8 cellular contexts compared by ENCODE assay signal in genomic region chr5:59380350-59380951, GRCh38.
A peak's percentile ranks its signal among the peaks of the same experiment; 100 is the strongest.
DNase-seq lines count a peak whose midpoint lies in the region; ATAC-seq, FAIRE-seq and TF ChIP-seq lines count a peak whose summit lies in the region.

No MANE protein-coding gene starts in this region.

- H3K4ac ChIP-seq in mesenchymal stem cell (ENCODE audit: low read depth in 1 of 2, low read length in 2 of 2), result no peak overlapping the region

- no peak for TF ChIP-seq EP300 in A549 (IDR thresholded peaks at IDR 0.05)

- no peaks in the 10 kb centered on the region for H3K9me2 ChIP-seq in GM23338 (ENCODE audit: insufficient read depth)

- H2AK5ac ChIP-seq in mesenchymal stem cell (ENCODE audit: low read length, severe bottlenecking), result no peak overlapping the region

- H3K4me1 ChIP-seq in A549 (peaks cover 58% of the 10 kb centered on the region), GM23338 (ENCODE audit: insufficient read depth) (no peaks in the 10 kb centered on the region), mesenchymal stem cell (ENCODE audit: control insufficient read depth, insufficient read depth, low read depth, low read length) (peaks cover 1% of the 10 kb centered on the region)

- peaks cover 4% of the 10 kb centered on the region; the same call in 1 of the 3 replicates for H3K9me3 ChIP-seq in A549
- no peaks in the 10 kb centered on the region for H3K9me3 ChIP-seq in mesenchymal stem cell (ENCODE audit: control insufficient read depth, low read length)

- H3K36me3 Mint-ChIP-seq in GM23338 (ENCODE audit: low read depth), result no peaks in the 10 kb centered on the region

- ATAC-seq in A549 (peak; percentile 84 to 86), GM23338 (no peak)

- WGBS in A549 (ENCODE audit: missing lambda C conversion rate), result 0% methylated on average over 1 of the region's 1 CpG
- WGBS in mesenchymal stem cell, result no CpG with 5 or more reads among the region's 1 CpG

- POLR2A ChIA-PET in A549 (lab: Yijun Ruan, JAX), result interaction anchor here (0.6 to 0.7 kb wide), 4 partner anchors 110 to 301 kb away, joined by 5 to 9 read pairs (median 6); no protein-coding TSS in a partner anchor

- H3K27me3 ChIP-seq in GM23338 (ENCODE audit: insufficient read depth) (no peaks in the 10 kb centered on the region), mesenchymal stem cell (ENCODE audit: control insufficient read depth in 1 of 2, insufficient read depth in 1 of 2, low read length in 2 of 2) (no peaks in the 10 kb centered on the region)

- peaks cover 1% of the 10 kb centered on the region for H3K27me3 Mint-ChIP-seq in GM23338 (ENCODE audit: insufficient read depth, low read depth, poor library complexity)

- CTCF ChIA-PET in A549 (lab: Yijun Ruan, JAX), result interaction anchor here (0.6 to 2.3 kb wide), 43 partner anchors 8 to 880 kb away, joined by 3 to 40 read pairs (median 4); no protein-coding TSS in a partner anchor

- H3K4me3 Mint-ChIP-seq in GM23338, result no peak overlapping the region

- H3K27ac Mint-ChIP-seq in GM23338, result no peak overlapping the region

- H2BK12ac ChIP-seq in mesenchymal stem cell (ENCODE audit: low read length in 2 of 2), result no peak overlapping the region

- no peak overlapping the region for H3K4me3 ChIP-seq in A549
- H3K4me3 ChIP-seq in GM23338, result no peak overlapping the region
- no peak overlapping the region for H3K4me3 ChIP-seq in mesenchymal stem cell (ENCODE audit: insufficient read depth in 1 of 2, low read depth in 1 of 2, low read length in 2 of 2)

- no peaks in the 10 kb centered on the region for H3K79me2 ChIP-seq in GM23338 (replicated peaks; ENCODE audit: insufficient read depth)

- TF ChIP-seq CTCF in A549 (IDR thresholded peaks at IDR 0.05) (peak; percentile 66), GM23338 (conservative IDR thresholded peaks at IDR 0.05; ENCODE audit: low read depth in 2 of 2) (peak; percentile 49 to 64)

- H2BK15ac ChIP-seq in mesenchymal stem cell (ENCODE audit: low read depth, poor library complexity, severe bottlenecking), result no peak overlapping the region

- H3K9ac ChIP-seq in mesenchymal stem cell (ENCODE audit: low read length), result peak overlapping the region; percentile 55

- H3K27ac ChIP-seq in A549, result peak overlapping the region; percentile 45 to 73
- no peak overlapping the region for H3K27ac ChIP-seq in GM23338 (ENCODE audit: low read depth)
- no peak overlapping the region for H3K27ac ChIP-seq in mesenchymal stem cell (ENCODE audit: low read length, poor library complexity, severe bottlenecking)

- no peaks in the 10 kb centered on the region for H4K20me1 ChIP-seq in GM23338 (replicated peaks; ENCODE audit: insufficient read depth)

- H2BK120ac ChIP-seq in mesenchymal stem cell (ENCODE audit: low read depth, low read length), result no peak overlapping the region

- H2BK5ac ChIP-seq in mesenchymal stem cell (ENCODE audit: low read depth, low read length, poor library complexity, severe bottlenecking), result no peak overlapping the region

- no peak for TF ChIP-seq POLR2A in A549 (IDR thresholded peaks at IDR 0.05; ENCODE audit: low read length)

- no peak overlapping the region for H3K14ac ChIP-seq in mesenchymal stem cell (ENCODE audit: low read length in 2 of 2)

- peaks cover 5% of the 10 kb centered on the region for H3K79me1 ChIP-seq in mesenchymal stem cell (replicated peaks; ENCODE audit: low read length, poor library complexity, severe bottlenecking)

- no peaks in the 10 kb centered on the region for H3K4me1 Mint-ChIP-seq in GM23338

- H3K9me3 Mint-ChIP-seq in GM23338, result peaks cover 5% of the 10 kb centered on the region; the same call in 1 of the 3 replicates

- peak; percentile 96 for FAIRE-seq in A549 (lab: Jason Lieb, UNC)

- no peak overlapping the region for H3K23ac ChIP-seq in mesenchymal stem cell (ENCODE audit: low read length in 2 of 2)

- DNase-seq in A549 (ENCODE audit: low read depth in 1 of 2, low spot score in 1 of 2), result peak in 1 of 2 experiments; percentile 92
- peak; percentile 57 for DNase-seq in GM03348 (ENCODE audit: low spot score)
- peak; percentile 59 for DNase-seq in GM23338 (ENCODE audit: low spot score)
- peak; percentile 48 for DNase-seq in KG1 (lab: John Stamatoyannopoulos, UW)
- peak; percentile 94 for DNase-seq in RPMI7951 (ENCODE audit: low read depth)
- peak; percentile 74 for DNase-seq in dedifferentiated amniotic fluid mesenchymal stem cell (ENCODE audit: extremely low spot score)
- peak; percentile 85 for DNase-seq in mesenchymal stem cell
- DNase-seq in activated CD8-positive, alpha-beta memory T cell treated with anti-CD3 and anti-CD28 coated beads for 24 hours, result no peak

- TF ChIP-seq RAD21 in A549 (conservative IDR thresholded peaks at IDR 0.05 in 1 of 2, IDR thresholded peaks at IDR 0.05 in 1 of 2), result peak; percentile 78 to 83

- no peak overlapping the region for H4K91ac ChIP-seq in mesenchymal stem cell (ENCODE audit: low read length)

- H3K36me3 ChIP-seq in GM23338 (ENCODE audit: insufficient read depth) (no peaks in the 10 kb centered on the region), mesenchymal stem cell (ENCODE audit: control insufficient read depth in 1 of 2, insufficient read depth in 2 of 2, low read depth in 1 of 2, low read length in 2 of 2) (no peaks in the 10 kb centered on the region)

- H2AFZ ChIP-seq in GM23338 (no peak overlapping the region), mesenchymal stem cell (ENCODE audit: low read depth, low read length) (no peak overlapping the region)

- H3K4me2 ChIP-seq in A549 (peak overlapping the region; percentile 61), GM23338 (no peak overlapping the region), mesenchymal stem cell (ENCODE audit: low read length, poor library complexity, severe bottlenecking) (no peak overlapping the region)

- no peak overlapping the region for H4K8ac ChIP-seq in mesenchymal stem cell (ENCODE audit: low read length)

- H3K18ac ChIP-seq in mesenchymal stem cell (ENCODE audit: low read depth in 1 of 2, low read length in 2 of 2), result no peak overlapping the region

- no peaks in the 10 kb centered on the region for H3F3A ChIP-seq in GM23338 (replicated peaks; ENCODE audit: low read depth)

TF ChIP-seq in A549, 52 proteins besides CTCF, POLR2A, EP300 and RAD21:
- TF ChIP-seq SMC3 (IDR thresholded peaks at IDR 0.05) (peak; percentile 75), HEYL (CRISPR knock-in tag; IDR thresholded peaks at IDR 0.05) (no peak), CEBPB (IDR thresholded peaks at IDR 0.05) (peak in 1 of 2 experiments; percentile 3; a peak in 1 of 4 replicates), JUN (IDR thresholded peaks at IDR 0.05) (peak in 1 of 2 experiments; percentile 27; a peak in 1 of 5 replicates), RCOR1 (IDR thresholded peaks at IDR 0.05; ENCODE audit: low read depth, low read length) (no peak)
- TF ChIP-seq, protein P1, sequence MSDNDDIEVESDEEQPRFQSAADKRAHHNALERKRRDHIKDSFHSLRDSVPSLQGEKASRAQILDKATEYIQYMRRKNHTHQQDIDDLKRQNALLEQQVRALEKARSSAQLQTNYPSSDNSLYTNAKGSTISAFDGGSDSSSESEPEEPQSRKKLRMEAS (IDR thresholded peaks at IDR 0.05), result peak; percentile 48; the same call in 1 of the 2 replicates

TF ChIP-seq in GM23338, 12 proteins besides CTCF, POLR2A, EP300 and RAD21 (continues in another document):
- TF ChIP-seq JUNB (IDR thresholded peaks at IDR 0.05; ENCODE audit: unreplicated experiment) (no peak), ZNF331 (CRISPR knock-in tag; IDR thresholded peaks at IDR 0.05; ENCODE audit: low read depth) (no peak), NANOG (IDR thresholded peaks at IDR 0.05; ENCODE audit: borderline replicate concordance) (no peak), CREB1 (CRISPR knock-in tag; IDR thresholded peaks at IDR 0.05; ENCODE audit: low read depth) (no peak), EZH2phosphoT487 (IDR thresholded peaks at IDR 0.05; ENCODE audit: unreplicated experiment) (no peak), STAT1 (IDR thresholded peaks at IDR 0.05; ENCODE audit: unreplicated experiment) (no peak), ZNF114 (CRISPR knock-in tag; IDR thresholded peaks at IDR 0.05) (no peak), EZH2 (IDR thresholded peaks at IDR 0.05; ENCODE audit: low read depth, unreplicated experiment) (no peak)
- TF ChIP-seq, protein P2, sequence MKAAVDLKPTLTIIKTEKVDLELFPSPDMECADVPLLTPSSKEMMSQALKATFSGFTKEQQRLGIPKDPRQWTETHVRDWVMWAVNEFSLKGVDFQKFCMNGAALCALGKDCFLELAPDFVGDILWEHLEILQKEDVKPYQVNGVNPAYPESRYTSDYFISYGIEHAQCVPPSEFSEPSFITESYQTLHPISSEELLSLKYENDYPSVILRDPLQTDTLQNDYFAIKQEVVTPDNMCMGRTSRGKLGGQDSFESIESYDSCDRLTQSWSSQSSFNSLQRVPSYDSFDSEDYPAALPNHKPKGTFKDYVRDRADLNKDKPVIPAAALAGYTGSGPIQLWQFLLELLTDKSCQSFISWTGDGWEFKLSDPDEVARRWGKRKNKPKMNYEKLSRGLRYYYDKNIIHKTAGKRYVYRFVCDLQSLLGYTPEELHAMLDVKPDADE (IDR thresholded peaks at IDR 0.05), result no peak
- TF ChIP-seq, protein P3, sequence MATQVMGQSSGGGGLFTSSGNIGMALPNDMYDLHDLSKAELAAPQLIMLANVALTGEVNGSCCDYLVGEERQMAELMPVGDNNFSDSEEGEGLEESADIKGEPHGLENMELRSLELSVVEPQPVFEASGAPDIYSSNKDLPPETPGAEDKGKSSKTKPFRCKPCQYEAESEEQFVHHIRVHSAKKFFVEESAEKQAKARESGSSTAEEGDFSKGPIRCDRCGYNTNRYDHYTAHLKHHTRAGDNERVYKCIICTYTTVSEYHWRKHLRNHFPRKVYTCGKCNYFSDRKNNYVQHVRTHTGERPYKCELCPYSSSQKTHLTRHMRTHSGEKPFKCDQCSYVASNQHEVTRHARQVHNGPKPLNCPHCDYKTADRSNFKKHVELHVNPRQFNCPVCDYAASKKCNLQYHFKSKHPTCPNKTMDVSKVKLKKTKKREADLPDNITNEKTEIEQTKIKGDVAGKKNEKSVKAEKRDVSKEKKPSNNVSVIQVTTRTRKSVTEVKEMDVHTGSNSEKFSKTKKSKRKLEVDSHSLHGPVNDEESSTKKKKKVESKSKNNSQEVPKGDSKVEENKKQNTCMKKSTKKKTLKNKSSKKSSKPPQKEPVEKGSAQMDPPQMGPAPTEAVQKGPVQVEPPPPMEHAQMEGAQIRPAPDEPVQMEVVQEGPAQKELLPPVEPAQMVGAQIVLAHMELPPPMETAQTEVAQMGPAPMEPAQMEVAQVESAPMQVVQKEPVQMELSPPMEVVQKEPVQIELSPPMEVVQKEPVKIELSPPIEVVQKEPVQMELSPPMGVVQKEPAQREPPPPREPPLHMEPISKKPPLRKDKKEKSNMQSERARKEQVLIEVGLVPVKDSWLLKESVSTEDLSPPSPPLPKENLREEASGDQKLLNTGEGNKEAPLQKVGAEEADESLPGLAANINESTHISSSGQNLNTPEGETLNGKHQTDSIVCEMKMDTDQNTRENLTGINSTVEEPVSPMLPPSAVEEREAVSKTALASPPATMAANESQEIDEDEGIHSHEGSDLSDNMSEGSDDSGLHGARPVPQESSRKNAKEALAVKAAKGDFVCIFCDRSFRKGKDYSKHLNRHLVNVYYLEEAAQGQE (IDR thresholded peaks at IDR 0.05; ENCODE audit: unreplicated experiment), result no peak

Comparison
In these comparisons a context has a peak if more than half of its experiments do, and no peak if none do; other contexts are left out.
1. H3K27ac ChIP-seq: peak in A549 (2 of 2); none in GM23338 (single experiment) and mesenchymal stem cell (single experiment).